1 cellular context compared by ENCODE assay signal in genomic region chr11:134069426-134069921, GRCh38.
TF ChIP-seq lines count a peak whose summit lies in the region.

No MANE protein-coding gene starts in this region.

TF ChIP-seq in H1, 55 proteins besides CTCF, POLR2A, EP300 and RAD21 (continued from another document):
- no peak for TF ChIP-seq SP2 (IDR thresholded peaks at IDR 0.05; ENCODE audit: low read length)
- TF ChIP-seq CTBP2 (IDR thresholded peaks at IDR 0.05; ENCODE audit: borderline replicate concordance, insufficient read depth, insufficient read length, low read length): no peak
- TF ChIP-seq E2F6 (IDR thresholded peaks at IDR 0.05): peak; percentile 39; the same call in 1 of the 2 replicates
- 0 out of 4 replicates have a peak, but pooled peaks of 1 of the 2 experiments have one; percentile 17 for TF ChIP-seq HDAC2 (IDR thresholded peaks at IDR 0.05; ENCODE audit: borderline replicate concordance in 1 of 2, low read depth in 2 of 2, low read length in 2 of 2)
- TF ChIP-seq TCF12 (IDR thresholded peaks at IDR 0.05; ENCODE audit: low read depth, low read length): no peak
- TF ChIP-seq CBX8 (IDR thresholded peaks at IDR 0.05; ENCODE audit: borderline replicate concordance, low read depth, low read length): no peak
- no peak for TF ChIP-seq BCL11A (IDR thresholded peaks at IDR 0.05; ENCODE audit: low read depth in 2 of 2, low read length in 2 of 2)
- no peak for TF ChIP-seq RXRA (IDR thresholded peaks at IDR 0.05; ENCODE audit: insufficient read depth, low read depth, low read length)
- TF ChIP-seq YY1 (IDR thresholded peaks at IDR 0.05; ENCODE audit: low read depth, low read length): no peak
- peak; percentile 60 for TF ChIP-seq ASH2L (IDR thresholded peaks at IDR 0.05; ENCODE audit: low read length)
- no peak for TF ChIP-seq EGR1 (IDR thresholded peaks at IDR 0.05; ENCODE audit: borderline replicate concordance, low read depth, low read length)
- no peak for TF ChIP-seq NANOG (IDR thresholded peaks at IDR 0.05; ENCODE audit: insufficient read depth, low read depth, low read length, poor library complexity, severe bottlenecking)
- peak; percentile 28; the same call in 1 of the 2 replicates for TF ChIP-seq MAX (IDR thresholded peaks at IDR 0.05)
- TF ChIP-seq GTF2F1 (IDR thresholded peaks at IDR 0.05; ENCODE audit: borderline replicate concordance, low read depth, low read length): no peak
- TF ChIP-seq CHD7 (IDR thresholded peaks at IDR 0.05; ENCODE audit: insufficient replicate concordance, low read length): no peak
